In the genomic region with DNA sequence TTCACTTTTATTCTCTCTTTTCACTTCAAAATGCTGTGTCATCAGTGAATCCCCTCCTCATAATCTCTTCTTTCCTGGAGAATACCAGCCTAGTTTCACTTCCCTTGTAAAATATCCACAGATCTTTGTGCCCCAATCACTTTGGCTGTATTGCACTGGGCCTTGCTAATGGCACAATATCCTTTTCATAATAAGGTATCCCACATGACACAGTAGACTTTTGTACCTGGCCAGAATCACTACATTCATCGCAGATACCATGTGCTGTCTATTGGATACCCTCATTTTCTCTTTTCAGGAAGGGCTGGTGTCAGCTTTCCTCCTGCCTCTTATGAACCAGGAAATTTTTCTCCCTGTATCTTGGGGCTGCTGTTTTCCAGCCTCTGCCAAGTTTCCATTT, we compare ENCODE assay signal across 1 cellular context.
TF ChIP-seq lines count a peak whose summit lies in the region.

No MANE protein-coding gene starts in this region.

TF ChIP-seq in HepG2, 621 proteins besides CTCF, POLR2A, EP300 and RAD21 (continued from another document):
- TF ChIP-seq ZGPAT (CRISPR knock-in tag; IDR thresholded peaks at IDR 0.05) (no peak), RFXAP (CRISPR knock-in tag; IDR thresholded peaks at IDR 0.05; ENCODE audit: borderline replicate concordance) (no peak), REXO4 (CRISPR knock-in tag; IDR thresholded peaks at IDR 0.05; ENCODE audit: borderline replicate concordance) (no peak), REST (IDR thresholded peaks at IDR 0.05; ENCODE audit: borderline replicate concordance in 1 of 2, low read depth in 1 of 2, low read length in 2 of 2) (no peak), KDM5A (IDR thresholded peaks at IDR 0.05; ENCODE audit: borderline replicate concordance, low read length) (no peak), ZNF788 (CRISPR knock-in tag; IDR thresholded peaks at IDR 0.05; ENCODE audit: borderline replicate concordance) (no peak), ZNF558 (CRISPR knock-in tag; IDR thresholded peaks at IDR 0.05; ENCODE audit: borderline replicate concordance) (no peak), ZNF512 (CRISPR knock-in tag; IDR thresholded peaks at IDR 0.05) (0 out of 2 replicates have a peak, but pooled peaks have one; percentile 2), HDAC1 (CRISPR knock-in tag; IDR thresholded peaks at IDR 0.05) (no peak), ZNF317 (CRISPR knock-in tag; IDR thresholded peaks at IDR 0.05) (no peak), ZNF33B (CRISPR knock-in tag; IDR thresholded peaks at IDR 0.05) (no peak), NR2F2 (IDR thresholded peaks at IDR 0.05; ENCODE audit: borderline replicate concordance, low read depth) (no peak), SMAD3 (CRISPR knock-in tag; IDR thresholded peaks at IDR 0.05) (no peak), ZHX1 (CRISPR knock-in tag; IDR thresholded peaks at IDR 0.05; ENCODE audit: low read depth) (no peak), MYPOP (CRISPR knock-in tag; IDR thresholded peaks at IDR 0.05) (no peak)
- TF ChIP-seq, protein P1, sequence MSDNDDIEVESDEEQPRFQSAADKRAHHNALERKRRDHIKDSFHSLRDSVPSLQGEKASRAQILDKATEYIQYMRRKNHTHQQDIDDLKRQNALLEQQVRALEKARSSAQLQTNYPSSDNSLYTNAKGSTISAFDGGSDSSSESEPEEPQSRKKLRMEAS (IDR thresholded peaks at IDR 0.05), result 0 out of 2 replicates have a peak, but pooled peaks have one; percentile 16
- TF ChIP-seq, protein P2, sequence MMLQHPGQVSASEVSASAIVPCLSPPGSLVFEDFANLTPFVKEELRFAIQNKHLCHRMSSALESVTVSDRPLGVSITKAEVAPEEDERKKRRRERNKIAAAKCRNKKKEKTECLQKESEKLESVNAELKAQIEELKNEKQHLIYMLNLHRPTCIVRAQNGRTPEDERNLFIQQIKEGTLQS (CRISPR knock-in tag; IDR thresholded peaks at IDR 0.05), result no peak
- TF ChIP-seq, protein P3, sequence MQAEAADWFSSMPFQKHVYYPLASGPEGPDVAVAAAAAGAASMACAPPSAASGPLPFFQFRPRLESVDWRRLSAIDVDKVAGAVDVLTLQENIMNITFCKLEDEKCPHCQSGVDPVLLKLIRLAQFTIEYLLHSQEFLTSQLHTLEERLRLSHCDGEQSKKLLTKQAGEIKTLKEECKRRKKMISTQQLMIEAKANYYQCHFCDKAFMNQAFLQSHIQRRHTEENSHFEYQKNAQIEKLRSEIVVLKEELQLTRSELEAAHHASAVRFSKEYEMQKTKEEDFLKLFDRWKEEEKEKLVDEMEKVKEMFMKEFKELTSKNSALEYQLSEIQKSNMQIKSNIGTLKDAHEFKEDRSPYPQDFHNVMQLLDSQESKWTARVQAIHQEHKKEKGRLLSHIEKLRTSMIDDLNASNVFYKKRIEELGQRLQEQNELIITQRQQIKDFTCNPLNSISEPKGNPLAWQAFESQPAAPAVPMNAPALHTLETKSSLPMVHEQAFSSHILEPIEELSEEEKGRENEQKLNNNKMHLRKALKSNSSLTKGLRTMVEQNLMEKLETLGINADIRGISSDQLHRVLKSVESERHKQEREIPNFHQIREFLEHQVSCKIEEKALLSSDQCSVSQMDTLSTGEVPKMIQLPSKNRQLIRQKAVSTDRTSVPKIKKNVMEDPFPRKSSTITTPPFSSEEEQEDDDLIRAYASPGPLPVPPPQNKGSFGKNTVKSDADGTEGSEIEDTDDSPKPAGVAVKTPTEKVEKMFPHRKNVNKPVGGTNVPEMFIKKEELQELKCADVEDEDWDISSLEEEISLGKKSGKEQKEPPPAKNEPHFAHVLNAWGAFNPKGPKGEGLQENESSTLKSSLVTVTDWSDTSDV (CRISPR knock-in tag; IDR thresholded peaks at IDR 0.05), result no peak
